In genomic region chr2:28956415-28956826, GRCh38 we compare ENCODE assay signal across 1 cellular context.
TF ChIP-seq lines count a peak whose summit lies in the region.

No MANE protein-coding gene starts in this region.

TF ChIP-seq in IMR-90, 13 proteins besides CTCF, POLR2A, EP300 and RAD21:
- peak; percentile 85 for TF ChIP-seq USF2 (IDR thresholded peaks at IDR 0.05; ENCODE audit: low read depth, low read length)
- no peak for TF ChIP-seq ELK1 (IDR thresholded peaks at IDR 0.05; ENCODE audit: borderline replicate concordance, low read depth, low read length)
- TF ChIP-seq BHLHE40 (IDR thresholded peaks at IDR 0.05; ENCODE audit: low read depth, low read length) = no peak
- TF ChIP-seq MXI1 (IDR thresholded peaks at IDR 0.05; ENCODE audit: borderline replicate concordance, low read depth, low read length) = no peak
